Comparison of ENCODE assay signal across 19 cellular contexts in the genomic region with DNA sequence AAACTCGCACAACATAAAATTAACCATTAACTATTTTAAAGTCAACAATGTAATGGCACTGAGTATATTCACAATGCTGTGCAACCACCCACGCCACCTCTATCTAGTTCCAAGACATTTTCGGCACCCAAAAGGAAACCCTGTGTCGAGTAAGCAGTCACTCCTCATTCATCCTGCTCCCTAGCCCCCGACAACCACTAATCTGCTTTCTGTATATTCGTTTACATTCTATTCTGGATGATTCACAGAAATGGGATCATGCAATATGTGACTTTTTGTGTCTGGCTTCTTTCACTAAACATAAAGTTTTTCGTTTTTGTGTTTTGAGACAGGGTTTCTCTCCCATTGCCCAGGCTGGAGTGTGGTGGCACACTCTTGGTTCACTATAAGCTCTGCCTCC. TPM values are rescaled to one million over a fixed set of nuclear protein-coding genes. Genes with fewer than 3 reads are reported as not detected.
DNase-seq lines count a peak whose midpoint lies in the region; ATAC-seq and TF ChIP-seq lines count a peak whose summit lies in the region.
"Had no signal": no experiment of that assay in that cellular context is flagged by ENCODE, and none has a peak within 500 bp of the region (broad histone marks: within the 10 kb centered on the region; RNA-seq: fewer than 3 reads in every experiment).

No MANE protein-coding gene starts in this region.

- peak overlapping the region; percentile 47 for H3K27ac Mint-ChIP-seq in mesothelial cell of epicardium
- H3K27ac Mint-ChIP-seq: activated CD8-positive, alpha-beta T cell treated with anti-CD3 and anti-CD28 coated beads for 36 hours; dendritic cell treated with granulocyte-macrophage colony-stimulating factor and Interleukin-4, amounts not matched to agents 40 ng/mL and 50 ng/mL, for 4 days had no signal

- H3K4me1 Mint-ChIP-seq in mesothelial cell of epicardium: peaks cover 8% of the 10 kb centered on the region

- intact Hi-C loops in Panc1 (cut with micrococcal nuclease; ENCODE audit: unreplicated experiment): no loop called here

- DNase-seq in ELR (ENCODE audit: low read depth) (peak; percentile 90), Panc1 (ENCODE audit: low read depth, low spot score) (no peak), epithelial cell of esophagus (ENCODE audit: low read depth) (peak; percentile 17), mesothelial cell of epicardium (ENCODE audit: low spot score in 2 of 2, unreplicated experiment in 2 of 2) (no peak), NCI-H82 (lab: John Stamatoyannopoulos, UW) (no peak), GM13977 (ENCODE audit: low spot score) (no peak), NCI-H510A (lab: John Stamatoyannopoulos, UW) (no peak)
- DNase-seq: activated CD8-positive, alpha-beta T cell treated with anti-CD3 and anti-CD28 coated beads for 36 hours; NCI-H187; NCI-H526; Peyer's patch; stimulated activated CD4-positive, alpha-beta T cell treated with anti-CD3 and anti-CD28 coated beads, Interleukin-1b, Interleukin-23, amount 100 ng/mL, for 48 hours; WERI-Rb-1 had no signal

- in situ Hi-C loops in Panc1 (cut with HindIII; ENCODE audit: low pct_unique_long_range_greater_than_20kb, low sequenced_read_pairs) (no loop called here), GM13977 (cut with MboI; ENCODE audit: low pct_unique_long_range_greater_than_20kb, low sequenced_read_pairs, unreplicated experiment) (no loop called here)

- POLR2A ChIA-PET in Panc1 (lab: Charles Lee): no interaction called here

- peaks cover 26% of the 10 kb centered on the region for H3K4me1 ChIP-seq in Panc1 (ENCODE audit: control insufficient read depth, insufficient read depth, low read length)

- H3K9me3 Mint-ChIP-seq in mesothelial cell of epicardium: peaks cover 15% of the 10 kb centered on the region

- TF ChIP-seq CTCF in Panc1 (IDR thresholded peaks at IDR 0.05) (no peak), epithelial cell of esophagus (IDR thresholded peaks at IDR 0.05; ENCODE audit: insufficient read depth, low read depth, low read length, missing control alignments) (no peak), mesothelial cell of epicardium (IDR thresholded peaks at IDR 0.05; ENCODE audit: unreplicated experiment) (no peak), GM13977 (IDR thresholded peaks at IDR 0.05; ENCODE audit: extremely low read depth, insufficient read depth, missing control alignments) (no peak)

- CTCF ChIA-PET in Panc1 (lab: Charles Lee): no interaction called here

- no peak overlapping the region for H3K4me3 Mint-ChIP-seq in mesothelial cell of epicardium
- H3K4me3 Mint-ChIP-seq: activated CD8-positive, alpha-beta T cell treated with anti-CD3 and anti-CD28 coated beads for 36 hours; dendritic cell treated with granulocyte-macrophage colony-stimulating factor and Interleukin-4, amounts not matched to agents 40 ng/mL and 50 ng/mL, for 4 days had no signal

- H3K27me3 Mint-ChIP-seq in mesothelial cell of epicardium (ENCODE audit: low read depth): no peaks in the 10 kb centered on the region
- H3K27me3 Mint-ChIP-seq: activated CD8-positive, alpha-beta T cell treated with anti-CD3 and anti-CD28 coated beads for 36 hours had no signal

- H3K36me3 ChIP-seq in Panc1 (ENCODE audit: control insufficient read depth, insufficient read depth, low read length): no peaks in the 10 kb centered on the region
- H3K36me3 ChIP-seq: BLaER1 treated with 17β-estradiol and CSF1 and Interleukin-3, amounts not matched to agents 10 nM and 100 nM; Peyer's patch; right atrium auricular region; WERI-Rb-1 had no signal

- H3K36me3 Mint-ChIP-seq in mesothelial cell of epicardium: no peaks in the 10 kb centered on the region

- ATAC-seq in Panc1: no peak
- ATAC-seq in GM18873 (IDR thresholded peaks at IDR 0.05; ENCODE audit: low FRiP score, unreplicated experiment): no peak
- ATAC-seq: activated CD8-positive, alpha-beta T cell treated with anti-CD3 and anti-CD28 coated beads for 36 hours; foreskin keratinocyte had no signal

- BruUV-seq in Panc1 (replicated peaks; lab: Mats Ljungman, UMichigan): no TSS peak

- H3K4me3 ChIP-seq in Panc1 (ENCODE audit: low read depth in 2 of 2, low read length in 2 of 2): no peak overlapping the region
- H3K4me3 ChIP-seq in epithelial cell of esophagus (ENCODE audit: low read length): no peak overlapping the region
- H3K4me3 ChIP-seq: BLaER1 treated with 17β-estradiol and CSF1 and Interleukin-3, amounts not matched to agents 10 nM and 100 nM; lung; Peyer's patch; right atrium auricular region had no signal

- H3K27me3 ChIP-seq in Panc1 (ENCODE audit: control insufficient read depth, insufficient read depth, low read length): no peaks in the 10 kb centered on the region
- H3K27me3 ChIP-seq: BLaER1 treated with 17β-estradiol and CSF1 and Interleukin-3, amounts not matched to agents 10 nM and 100 nM; foreskin keratinocyte; Peyer's patch; right atrium auricular region had no signal

- no peaks in the 10 kb centered on the region; the same call in 1 of the 2 replicates for H3K9me3 ChIP-seq in Panc1 (ENCODE audit: control insufficient read depth, insufficient read depth, low read depth, low read length)
- H3K9me3 ChIP-seq: Peyer's patch, right atrium auricular region had no signal

- H3K27ac ChIP-seq in Panc1 (ENCODE audit: low read length): peak overlapping the region; percentile 94
- H3K27ac ChIP-seq: BLaER1 treated with 17β-estradiol and CSF1 and Interleukin-3, amounts not matched to agents 10 nM and 100 nM; foreskin keratinocyte; Peyer's patch; right atrium auricular region; WERI-Rb-1 had no signal

RNA-seq across cellular contexts. Expression of gene HAPSTR1, which starts 42.2 kb away (rescaled TPM):
- total RNA-seq in Panc1 (2021; ENCODE audit: unreplicated experiment) (49.9 TPM), mesothelial cell of epicardium (76.7 to 80.6 TPM (median 78.9 TPM) in 3 replicates)
- 15.7 TPM for polyA plus RNA-seq in Panc1 (2012; ENCODE audit: insufficient read length)

Comparison
In these comparisons a context has a peak if more than half of its experiments do, and no peak if none do; other contexts are left out.
1. DNase-seq: peak in ELR (single experiment) and epithelial cell of esophagus (single experiment); none in Panc1 (single experiment), mesothelial cell of epicardium (0 of 2), NCI-H82 (single experiment), GM13977 (single experiment) and NCI-H510A (single experiment).